ENCODE assay signal across 8 cellular contexts in genomic region chr17:47275245-47275984, GRCh38. TPM values are rescaled to one million over a fixed set of nuclear protein-coding genes. Genes with fewer than 3 reads are reported as not detected.
DNase-seq lines count a peak whose midpoint lies in the region; ATAC-seq and TF ChIP-seq lines count a peak whose summit lies in the region.

No MANE protein-coding gene starts in this region.

- no peaks in the 10 kb centered on the region for H3K9me3 ChIP-seq in spleen

- H3K27me3 Mint-ChIP-seq in brain, result peaks cover 21% of the 10 kb centered on the region
- no peaks in the 10 kb centered on the region for H3K27me3 Mint-ChIP-seq in activated naive CD4-positive, alpha-beta T cell treated with anti-CD3 and anti-CD28 coated beads for 36 hours (ENCODE audit: low read depth)
- peaks cover 50% of the 10 kb centered on the region for H3K27me3 Mint-ChIP-seq in activated naive CD4-positive, alpha-beta T cell treated with anti-CD3 and anti-CD28 coated beads, Interleukin-2, amount 10 ng/mL, durations not matched to agents 7 days and 5 days

- peak overlapping the region in 3 of 5 experiments; percentile 76 to 93 (median 83) for H3K27ac Mint-ChIP-seq in brain
- no peak overlapping the region for H3K27ac Mint-ChIP-seq in activated naive CD4-positive, alpha-beta T cell treated with anti-CD3 and anti-CD28 coated beads for 36 hours
- no peak overlapping the region for H3K27ac Mint-ChIP-seq in activated naive CD4-positive, alpha-beta T cell treated with anti-CD3 and anti-CD28 coated beads, Interleukin-2, amount 10 ng/mL, durations not matched to agents 7 days and 5 days

- H3K4me1 Mint-ChIP-seq in brain, result peaks cover 45% of the 10 kb centered on the region
- no peaks in the 10 kb centered on the region for H3K4me1 Mint-ChIP-seq in activated naive CD4-positive, alpha-beta T cell treated with anti-CD3 and anti-CD28 coated beads for 36 hours (ENCODE audit: low read depth)
- peaks cover 5% of the 10 kb centered on the region for H3K4me1 Mint-ChIP-seq in activated naive CD4-positive, alpha-beta T cell treated with anti-CD3 and anti-CD28 coated beads, Interleukin-2, amount 10 ng/mL, durations not matched to agents 7 days and 5 days

- H3K4me3 Mint-ChIP-seq in brain, result peak overlapping the region in 3 of 5 experiments; percentile 11 to 58 (median 38)
- no peak overlapping the region for H3K4me3 Mint-ChIP-seq in activated naive CD4-positive, alpha-beta T cell treated with anti-CD3 and anti-CD28 coated beads for 36 hours
- no peak overlapping the region for H3K4me3 Mint-ChIP-seq in activated naive CD4-positive, alpha-beta T cell treated with anti-CD3 and anti-CD28 coated beads, Interleukin-2, amount 10 ng/mL, durations not matched to agents 7 days and 5 days

- CTCF ChIA-PET in HEK293T (lab: Yijun Ruan, JAX), result interaction anchor here (0.6 to 1.3 kb wide), 2 partner anchors 12 to 13 kb away, joined by 3 to 7 read pairs; no protein-coding TSS in a partner anchor
- CTCF ChIA-PET in activated naive CD4-positive, alpha-beta T cell treated with anti-CD3 and anti-CD28 coated beads for 36 hours (lab: Charles Lee), result no interaction called here
- CTCF ChIA-PET in activated naive CD4-positive, alpha-beta T cell treated with anti-CD3 and anti-CD28 coated beads, Interleukin-2, amount 10 ng/mL, durations not matched to agents 7 days and 5 days (lab: Charles Lee), result no interaction called here

- no peak for TF ChIP-seq CTCF in brain (conservative IDR thresholded peaks at IDR 0.05)
- TF ChIP-seq CTCF in spleen (IDR thresholded peaks at IDR 0.05 in 8 of 11, conservative IDR thresholded peaks at IDR 0.05 in 3 of 11), result no peak
- no peak for TF ChIP-seq CTCF in GM20000 (IDR thresholded peaks at IDR 0.05; ENCODE audit: extremely low read depth, missing control alignments)

- peaks cover 21 to 62% (median 48%) of the 10 kb centered on the region in 6 donors for H3K4me1 ChIP-seq in spleen

- DNase-seq in HEK293T (ENCODE audit: extremely low spot score), result peak; percentile 66
- DNase-seq in islet precursor cell, result peak; percentile 100
- no peak for DNase-seq in spleen
- no peak for DNase-seq in activated naive CD4-positive, alpha-beta T cell treated with anti-CD3 and anti-CD28 coated beads for 36 hours
- no peak for DNase-seq in GM20000 (ENCODE audit: low spot score)
- no peak for DNase-seq in activated naive CD4-positive, alpha-beta T cell treated with anti-CD3 and anti-CD28 coated beads, Interleukin-2, amount 10 ng/mL, durations not matched to agents 7 days and 5 days
- no peak for DNase-seq in stimulated activated naive CD8-positive, alpha-beta T cell treated with anti-CD3 and anti-CD28 coated beads, Interleukin-15, Interleukin-2, amounts not matched to agents 100 U/mL and 50 U/mL, for 24 hours

- no peaks in the 10 kb centered on the region for H3K27me3 ChIP-seq in spleen (replicated peaks in 1 of 7)

- H3K9me3 Mint-ChIP-seq in brain, result peaks cover 0 to 2% (median 0%) of the 10 kb centered on the region in 5 experiments
- H3K9me3 Mint-ChIP-seq in activated naive CD4-positive, alpha-beta T cell treated with anti-CD3 and anti-CD28 coated beads for 36 hours, result no peaks in the 10 kb centered on the region
- H3K9me3 Mint-ChIP-seq in activated naive CD4-positive, alpha-beta T cell treated with anti-CD3 and anti-CD28 coated beads, Interleukin-2, amount 10 ng/mL, durations not matched to agents 7 days and 5 days, result no peaks in the 10 kb centered on the region

- no peaks in the 10 kb centered on the region for H3K36me3 Mint-ChIP-seq in brain
- no peaks in the 10 kb centered on the region for H3K36me3 Mint-ChIP-seq in activated naive CD4-positive, alpha-beta T cell treated with anti-CD3 and anti-CD28 coated beads for 36 hours (ENCODE audit: low read depth)
- no peaks in the 10 kb centered on the region for H3K36me3 Mint-ChIP-seq in activated naive CD4-positive, alpha-beta T cell treated with anti-CD3 and anti-CD28 coated beads, Interleukin-2, amount 10 ng/mL, durations not matched to agents 7 days and 5 days

- POLR2A ChIA-PET in HEK293T (lab: Yijun Ruan, JAX), result interaction anchor here (1.5 kb wide), 1 partner anchor 21 kb away, joined by 3 read pairs; no protein-coding TSS in a partner anchor

- ATAC-seq in stimulated activated naive CD8-positive, alpha-beta T cell treated with anti-CD3 and anti-CD28 coated beads, Interleukin-15, Interleukin-2, amounts not matched to agents 100 U/mL and 50 U/mL, for 24 hours, result no peak

- H3K36me3 ChIP-seq in spleen, result no peaks in the 10 kb centered on the region

- TF ChIP-seq POLR2A in spleen (IDR thresholded peaks at IDR 0.05), result no peak

- 62 to 74% (median 67%) methylated on average over 13 of the region's 13 CpGs for WGBS in spleen, 5 donors

- intact Hi-C loops in spleen (cut with DNase I; ENCODE audit: low total_unique reads), result no loop called here
- intact Hi-C loops in activated naive CD4-positive, alpha-beta T cell treated with anti-CD3 and anti-CD28 coated beads for 36 hours (cut with micrococcal nuclease), result no loop called here

- H3K4me3 ChIP-seq in spleen, result no peak overlapping the region

- H3K27ac ChIP-seq in spleen, result peak overlapping the region in 7 of 8 donors; percentile 0 to 83 (median 54)

TF ChIP-seq in HEK293T, 16 proteins besides CTCF, POLR2A, EP300 and RAD21:
- TF ChIP-seq CTBP1 (IDR thresholded peaks at IDR 0.05; ENCODE audit: borderline replicate concordance) (0 out of 2 replicates have a peak, but pooled peaks have one; percentile 29), FOXA1 (IDR thresholded peaks at IDR 0.05) (no peak), TARDBP (IDR thresholded peaks at IDR 0.05) (no peak), ZNF384 (IDR thresholded peaks at IDR 0.05) (no peak)

RNA-seq across cellular contexts. Expression of gene ITGB3, which starts 21.8 kb away (rescaled TPM):
- polyA plus RNA-seq in brain (ENCODE audit: insufficient read depth, low read depth, low replicate concordance), result 0.63 TPM
- total RNA-seq in spleen, result 10 to 100 TPM; 19.1 to 56.0 (median 32.6) TPM
- polyA plus RNA-seq in spleen, result 1 to 10 TPM in 1 of 3 donors, under 1 TPM in 2; 0.30 to 1.1 (median 0.73) TPM
- not detected for total RNA-seq in activated naive CD4-positive, alpha-beta T cell treated with anti-CD3 and anti-CD28 coated beads for 36 hours

RNA-seq across cellular contexts. Expression of gene EFCAB13, which starts 48.3 kb away (rescaled TPM):
- polyA plus RNA-seq in brain (ENCODE audit: insufficient read depth, low read depth, low replicate concordance), result 2.2 TPM
- 10 to 100 TPM in 6 of 7 donors, 1 to 10 TPM in 1; 8.7 to 18.6 (median 13.9) TPM for total RNA-seq in spleen
- polyA plus RNA-seq in spleen, result 1 to 10 TPM; 1.4 to 3.3 (median 1.8) TPM
- 1 to 10 TPM; 7.0 to 7.1 TPM for total RNA-seq in activated naive CD4-positive, alpha-beta T cell treated with anti-CD3 and anti-CD28 coated beads for 36 hours

Comparison
In these comparisons a context has a peak if more than half of its experiments do, and no peak if none do; other contexts are left out.
1. DNase-seq: peak in HEK293T (single experiment) and islet precursor cell (single experiment); none in spleen (single experiment), activated naive CD4-positive, alpha-beta T cell treated with anti-CD3 and anti-CD28 coated beads for 36 hours (single experiment), GM20000 (single experiment), activated naive CD4-positive, alpha-beta T cell treated with anti-CD3 and anti-CD28 coated beads, Interleukin-2, amount 10 ng/mL, durations not matched to agents 7 days and 5 days (single experiment) and stimulated activated naive CD8-positive, alpha-beta T cell treated with anti-CD3 and anti-CD28 coated beads, Interleukin-15, Interleukin-2, amounts not matched to agents 100 U/mL and 50 U/mL, for 24 hours (single experiment).
2. H3K27ac Mint-ChIP-seq: peak in brain (3 of 5); none in activated naive CD4-positive, alpha-beta T cell treated with anti-CD3 and anti-CD28 coated beads for 36 hours (single experiment) and activated naive CD4-positive, alpha-beta T cell treated with anti-CD3 and anti-CD28 coated beads, Interleukin-2, amount 10 ng/mL, durations not matched to agents 7 days and 5 days (single experiment).
3. H3K4me3 Mint-ChIP-seq: peak in brain (3 of 5); none in activated naive CD4-positive, alpha-beta T cell treated with anti-CD3 and anti-CD28 coated beads for 36 hours (single experiment) and activated naive CD4-positive, alpha-beta T cell treated with anti-CD3 and anti-CD28 coated beads, Interleukin-2, amount 10 ng/mL, durations not matched to agents 7 days and 5 days (single experiment).
4. RNA of gene ITGB3, which starts 21.8 kb away (total RNA-seq): 19.1 to 56.0 TPM in spleen; not detected in activated naive CD4-positive, alpha-beta T cell treated with anti-CD3 and anti-CD28 coated beads for 36 hours; every median in the first group is over 10 times any median in the second.